Comparison of ENCODE assay signal across 24 cellular contexts in the genomic region with DNA sequence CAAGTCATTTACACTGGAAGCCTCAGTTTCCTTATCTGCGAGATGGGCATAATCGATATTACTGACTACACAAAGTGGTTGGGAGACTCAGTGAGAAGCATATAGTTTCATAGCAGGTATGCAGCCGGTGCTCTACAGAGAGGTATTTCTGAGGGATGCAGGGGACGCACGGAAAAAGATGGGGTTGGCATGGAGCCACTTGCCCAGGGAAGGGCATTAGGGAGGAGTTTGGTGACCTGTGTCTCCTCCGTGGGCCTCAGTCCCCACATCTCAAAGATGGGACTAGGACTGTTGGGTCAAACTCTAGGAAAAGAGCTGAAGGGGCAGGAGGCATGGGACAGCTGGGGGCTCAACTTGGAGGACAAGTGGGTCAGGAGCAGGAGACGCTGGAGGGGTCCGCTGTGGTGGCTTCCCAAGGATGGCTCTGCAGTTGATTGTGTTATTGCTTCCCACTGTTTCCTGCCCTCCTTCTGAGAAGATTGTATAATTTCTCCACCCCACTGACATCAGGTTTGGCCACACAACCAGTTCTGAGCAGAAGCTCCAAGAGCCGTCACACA.
"Had no signal": no experiment of that assay in that cellular context is flagged by ENCODE, and none has a peak within 500 bp of the region (broad histone marks: within the 10 kb centered on the region; RNA-seq: fewer than 3 reads in every experiment).

No MANE protein-coding gene starts in this region.

- H3K4me1 Mint-ChIP-seq: activated CD4-positive, alpha-beta T cell treated with anti-CD3 and anti-CD28 coated beads, Interleukin-2, amount 10 ng/mL, durations not matched to agents 7 days and 5 days; activated naive CD8-positive, alpha-beta T cell treated with anti-CD3 and anti-CD28 coated beads, Interleukin-2, amount 50 U/mL, for 24 hours had no signal

- H3K36me3 ChIP-seq: ascending aorta, cardiac muscle cell, MG63, SJSA1 had no signal

- ATAC-seq: activated naive CD4-positive, alpha-beta T cell treated with anti-CD3 and anti-CD28 coated beads, Interleukin-2, amount 50 U/mL, for 72 hours; activated naive CD8-positive, alpha-beta T cell treated with anti-CD3 and anti-CD28 coated beads, Interleukin-2, amount 50 U/mL, for 24 hours; activated T-cell treated with anti-CD3 and anti-CD28 coated beads, Interleukin-2, amount 50 U/mL, for 4 hours; body of pancreas; PC-3 had no signal

- H3K27me3 ChIP-seq: ascending aorta, body of pancreas, cardiac muscle cell, MG63, SJSA1 had no signal

- H3K27ac ChIP-seq: ascending aorta, body of pancreas, cardiac muscle cell, SJSA1 had no signal

- H3K4me3 Mint-ChIP-seq: activated CD4-positive, alpha-beta memory T cell treated with anti-CD3 and anti-CD28 coated beads for 36 hours; activated CD4-positive, alpha-beta T cell treated with anti-CD3 and anti-CD28 coated beads, Interleukin-2, amount 10 ng/mL, durations not matched to agents 7 days and 5 days; activated naive CD8-positive, alpha-beta T cell treated with anti-CD3 and anti-CD28 coated beads, Interleukin-2, amount 50 U/mL, for 24 hours; activated T-cell treated with anti-CD3 and anti-CD28 coated beads, Interleukin-2, amount 50 U/mL, for 4 hours; T-helper 1 cell treated with Interleukin-12 subunit alpha and Interleukin-12 subunit beta and Interleukin-4 antibody, amounts not matched to agents 30 μg/mL and 1 μg/mL, for 36 hours had no signal

- H3K9me3 ChIP-seq: ascending aorta, body of pancreas, MG63, SJSA1 had no signal

- H3K4me1 ChIP-seq: ascending aorta, body of pancreas, SJSA1 had no signal

- DNase-seq: activated CD4-positive, alpha-beta memory T cell treated with anti-CD3 and anti-CD28 coated beads for 36 hours; activated CD4-positive, alpha-beta T cell treated with anti-CD3 and anti-CD28 coated beads, Interleukin-2, amount 10 ng/mL, durations not matched to agents 7 days and 5 days; activated CD4-positive, CD25-positive, alpha-beta regulatory T cell; activated effector memory CD4-positive, alpha-beta T cell treated with anti-CD3 and anti-CD28 coated beads, Interleukin-2, amount 50 U/mL, for 16 hours; activated naive CD4-positive, alpha-beta T cell treated with Interleukin-2 at 50 U/mL for 16 hours; activated naive CD8-positive, alpha-beta T cell treated with anti-CD3 and anti-CD28 coated beads, Interleukin-2, amount 50 U/mL, for 24 hours; activated T-cell treated with anti-CD3 and anti-CD28 coated beads, Interleukin-2, amount 50 U/mL, for 4 hours; amniotic stem cell; body of pancreas; MG63; MV-4-11; NCI-H1417 treated with DMSO at 0.1 percent for 48 hours; NCI-H187; NCI-H2081 treated with DMSO at 0.1 percent for 48 hours; NCI-H2227 treated with DMSO at 0.1 percent for 48 hours; NCI-H446 treated with DMSO at 0.1 percent for 48 hours; NCI-H748 treated with DMSO at 0.1 percent for 48 hours; PC-3; SW 1271 had no signal

- H3K27ac Mint-ChIP-seq: activated CD4-positive, alpha-beta memory T cell treated with anti-CD3 and anti-CD28 coated beads for 36 hours; activated CD4-positive, alpha-beta T cell treated with anti-CD3 and anti-CD28 coated beads, Interleukin-2, amount 10 ng/mL, durations not matched to agents 7 days and 5 days; activated naive CD4-positive, alpha-beta T cell treated with anti-CD3 and anti-CD28 coated beads, Interleukin-2, amount 50 U/mL, for 72 hours; activated naive CD8-positive, alpha-beta T cell treated with anti-CD3 and anti-CD28 coated beads, Interleukin-2, amount 50 U/mL, for 24 hours; T-helper 1 cell treated with Interleukin-12 subunit alpha and Interleukin-12 subunit beta and Interleukin-4 antibody, amounts not matched to agents 30 μg/mL and 1 μg/mL, for 36 hours had no signal

- H3K9me3 Mint-ChIP-seq: activated CD4-positive, alpha-beta memory T cell treated with anti-CD3 and anti-CD28 coated beads for 36 hours; activated CD4-positive, alpha-beta T cell treated with anti-CD3 and anti-CD28 coated beads, Interleukin-2, amount 10 ng/mL, durations not matched to agents 7 days and 5 days; activated naive CD4-positive, alpha-beta T cell treated with anti-CD3 and anti-CD28 coated beads, Interleukin-2, amount 50 U/mL, for 72 hours; activated naive CD8-positive, alpha-beta T cell treated with anti-CD3 and anti-CD28 coated beads, Interleukin-2, amount 50 U/mL, for 24 hours; activated T-cell treated with anti-CD3 and anti-CD28 coated beads, Interleukin-2, amount 50 U/mL, for 4 hours; T-helper 1 cell treated with Interleukin-12 subunit alpha and Interleukin-12 subunit beta and Interleukin-4 antibody, amounts not matched to agents 30 μg/mL and 1 μg/mL, for 36 hours had no signal

- H3K36me3 Mint-ChIP-seq: activated CD4-positive, alpha-beta memory T cell treated with anti-CD3 and anti-CD28 coated beads for 36 hours; activated naive CD4-positive, alpha-beta T cell treated with anti-CD3 and anti-CD28 coated beads, Interleukin-2, amount 50 U/mL, for 72 hours had no signal

- H3K4me3 ChIP-seq: ascending aorta, body of pancreas, cardiac muscle cell, MG63, SJSA1 had no signal
